1 cellular context compared by ENCODE assay signal in genomic region chr12:12474931-12475485, GRCh38.
A peak's percentile ranks its signal among the peaks of the same experiment; 100 is the strongest.
TF ChIP-seq lines count a peak whose summit lies in the region.

No MANE protein-coding gene starts in this region.

TF ChIP-seq in GM12878, 131 proteins besides CTCF, POLR2A, EP300 and RAD21 (continued from another document):
- TF ChIP-seq, protein P1, sequence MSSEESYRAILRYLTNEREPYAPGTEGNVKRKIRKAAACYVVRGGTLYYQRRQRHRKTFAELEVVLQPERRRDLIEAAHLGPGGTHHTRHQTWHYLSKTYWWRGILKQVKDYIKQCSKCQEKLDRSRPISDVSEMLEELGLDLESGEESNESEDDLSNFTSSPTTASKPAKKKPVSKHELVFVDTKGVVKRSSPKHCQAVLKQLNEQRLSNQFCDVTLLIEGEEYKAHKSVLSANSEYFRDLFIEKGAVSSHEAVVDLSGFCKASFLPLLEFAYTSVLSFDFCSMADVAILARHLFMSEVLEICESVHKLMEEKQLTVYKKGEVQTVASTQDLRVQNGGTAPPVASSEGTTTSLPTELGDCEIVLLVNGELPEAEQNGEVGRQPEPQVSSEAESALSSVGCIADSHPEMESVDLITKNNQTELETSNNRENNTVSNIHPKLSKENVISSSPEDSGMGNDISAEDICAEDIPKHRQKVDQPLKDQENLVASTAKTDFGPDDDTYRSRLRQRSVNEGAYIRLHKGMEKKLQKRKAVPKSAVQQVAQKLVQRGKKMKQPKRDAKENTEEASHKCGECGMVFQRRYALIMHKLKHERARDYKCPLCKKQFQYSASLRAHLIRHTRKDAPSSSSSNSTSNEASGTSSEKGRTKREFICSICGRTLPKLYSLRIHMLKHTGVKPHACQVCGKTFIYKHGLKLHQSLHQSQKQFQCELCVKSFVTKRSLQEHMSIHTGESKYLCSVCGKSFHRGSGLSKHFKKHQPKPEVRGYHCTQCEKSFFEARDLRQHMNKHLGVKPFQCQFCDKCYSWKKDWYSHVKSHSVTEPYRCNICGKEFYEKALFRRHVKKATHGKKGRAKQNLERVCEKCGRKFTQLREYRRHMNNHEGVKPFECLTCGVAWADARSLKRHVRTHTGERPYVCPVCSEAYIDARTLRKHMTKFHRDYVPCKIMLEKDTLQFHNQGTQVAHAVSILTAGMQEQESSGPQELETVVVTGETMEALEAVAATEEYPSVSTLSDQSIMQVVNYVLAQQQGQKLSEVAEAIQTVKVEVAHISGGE (CRISPR knock-in tag; IDR thresholded peaks at IDR 0.05): no peak
- no peak for TF ChIP-seq WRNIP1 (IDR thresholded peaks at IDR 0.05; ENCODE audit: borderline replicate concordance, low read depth, low read length)
- TF ChIP-seq MTA3 (IDR thresholded peaks at IDR 0.05; ENCODE audit: borderline replicate concordance, low read length): peak; percentile 54; the same call in 1 of the 2 replicates
- TF ChIP-seq, protein P2, sequence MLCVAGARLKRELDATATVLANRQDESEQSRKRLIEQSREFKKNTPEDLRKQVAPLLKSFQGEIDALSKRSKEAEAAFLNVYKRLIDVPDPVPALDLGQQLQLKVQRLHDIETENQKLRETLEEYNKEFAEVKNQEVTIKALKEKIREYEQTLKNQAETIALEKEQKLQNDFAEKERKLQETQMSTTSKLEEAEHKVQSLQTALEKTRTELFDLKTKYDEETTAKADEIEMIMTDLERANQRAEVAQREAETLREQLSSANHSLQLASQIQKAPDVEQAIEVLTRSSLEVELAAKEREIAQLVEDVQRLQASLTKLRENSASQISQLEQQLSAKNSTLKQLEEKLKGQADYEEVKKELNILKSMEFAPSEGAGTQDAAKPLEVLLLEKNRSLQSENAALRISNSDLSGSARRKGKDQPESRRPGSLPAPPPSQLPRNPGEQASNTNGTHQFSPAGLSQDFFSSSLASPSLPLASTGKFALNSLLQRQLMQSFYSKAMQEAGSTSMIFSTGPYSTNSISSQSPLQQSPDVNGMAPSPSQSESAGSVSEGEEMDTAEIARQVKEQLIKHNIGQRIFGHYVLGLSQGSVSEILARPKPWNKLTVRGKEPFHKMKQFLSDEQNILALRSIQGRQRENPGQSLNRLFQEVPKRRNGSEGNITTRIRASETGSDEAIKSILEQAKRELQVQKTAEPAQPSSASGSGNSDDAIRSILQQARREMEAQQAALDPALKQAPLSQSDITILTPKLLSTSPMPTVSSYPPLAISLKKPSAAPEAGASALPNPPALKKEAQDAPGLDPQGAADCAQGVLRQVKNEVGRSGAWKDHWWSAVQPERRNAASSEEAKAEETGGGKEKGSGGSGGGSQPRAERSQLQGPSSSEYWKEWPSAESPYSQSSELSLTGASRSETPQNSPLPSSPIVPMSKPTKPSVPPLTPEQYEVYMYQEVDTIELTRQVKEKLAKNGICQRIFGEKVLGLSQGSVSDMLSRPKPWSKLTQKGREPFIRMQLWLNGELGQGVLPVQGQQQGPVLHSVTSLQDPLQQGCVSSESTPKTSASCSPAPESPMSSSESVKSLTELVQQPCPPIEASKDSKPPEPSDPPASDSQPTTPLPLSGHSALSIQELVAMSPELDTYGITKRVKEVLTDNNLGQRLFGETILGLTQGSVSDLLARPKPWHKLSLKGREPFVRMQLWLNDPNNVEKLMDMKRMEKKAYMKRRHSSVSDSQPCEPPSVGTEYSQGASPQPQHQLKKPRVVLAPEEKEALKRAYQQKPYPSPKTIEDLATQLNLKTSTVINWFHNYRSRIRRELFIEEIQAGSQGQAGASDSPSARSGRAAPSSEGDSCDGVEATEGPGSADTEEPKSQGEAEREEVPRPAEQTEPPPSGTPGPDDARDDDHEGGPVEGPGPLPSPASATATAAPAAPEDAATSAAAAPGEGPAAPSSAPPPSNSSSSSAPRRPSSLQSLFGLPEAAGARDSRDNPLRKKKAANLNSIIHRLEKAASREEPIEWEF (IDR thresholded peaks at IDR 0.05; ENCODE audit: insufficient replicate concordance, low read depth, low read length): no peak
- TF ChIP-seq CHD2 (IDR thresholded peaks at IDR 0.05; ENCODE audit: borderline replicate concordance, low read depth, low read length): peak; percentile 73; the same call in 1 of the 2 replicates
- no peak for TF ChIP-seq BCLAF1 (IDR thresholded peaks at IDR 0.05)
- peak; percentile 26; the same call in 1 of the 2 replicates for TF ChIP-seq YY1 (IDR thresholded peaks at IDR 0.05; ENCODE audit: low read depth, low read length)
- TF ChIP-seq TBL1XR1 (IDR thresholded peaks at IDR 0.05; ENCODE audit: low read depth, low read length): no peak
- peak; percentile 92 for TF ChIP-seq ZBED1 (IDR thresholded peaks at IDR 0.05; ENCODE audit: borderline replicate concordance)
- TF ChIP-seq CHD4 (IDR thresholded peaks at IDR 0.05): no peak
- TF ChIP-seq KDM1A (IDR thresholded peaks at IDR 0.05; ENCODE audit: borderline replicate concordance): no peak
- no peak for TF ChIP-seq ZNF274 (IDR thresholded peaks at IDR 0.05; ENCODE audit: insufficient read depth, insufficient read length)
- TF ChIP-seq IRF3 (IDR thresholded peaks at IDR 0.05): no peak
- TF ChIP-seq SUPT20H (IDR thresholded peaks at IDR 0.05; ENCODE audit: borderline replicate concordance, control insufficient read depth, low read depth, low read length): no peak
